In the genomic region with DNA sequence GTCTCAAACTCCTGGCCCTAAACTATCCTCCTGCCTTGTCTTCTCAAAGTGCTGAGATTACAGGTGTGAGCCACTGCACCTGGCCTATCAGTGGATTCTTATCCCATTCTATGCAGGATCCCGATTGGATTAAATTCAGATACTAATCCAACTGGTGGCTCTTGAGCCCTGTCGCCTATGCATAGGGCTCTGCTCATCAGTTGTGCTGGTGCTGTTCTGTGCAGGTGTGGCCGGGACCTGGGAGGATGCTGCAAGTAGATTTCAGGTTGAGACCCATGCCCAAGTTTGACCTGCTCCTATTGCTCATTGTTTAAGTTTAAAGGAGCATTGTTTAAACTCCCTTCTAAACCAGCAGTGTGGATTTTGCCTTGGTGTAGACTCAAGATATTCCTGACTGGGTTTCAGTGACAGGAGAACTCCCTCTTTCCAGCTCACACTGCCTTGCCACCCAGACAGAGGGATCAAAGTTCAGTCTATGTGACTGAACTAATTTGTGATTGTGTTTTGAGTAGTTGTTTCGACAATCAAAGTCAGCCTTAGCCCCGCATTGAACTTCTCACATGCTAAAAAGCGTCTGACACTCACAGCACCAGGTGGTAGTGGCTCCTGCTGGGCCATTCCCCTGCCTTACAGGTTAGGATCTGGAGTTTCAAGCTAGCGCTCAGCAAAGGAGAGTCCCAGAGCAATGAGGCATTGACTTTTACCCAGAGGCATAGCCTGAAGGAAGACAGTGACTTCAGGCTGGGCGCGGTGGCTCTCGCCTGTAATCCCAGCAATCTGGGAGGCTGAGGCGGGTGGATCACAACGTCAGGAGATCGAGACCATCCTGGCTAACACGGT, we compare ENCODE assay signal across 1 cellular context.
TF ChIP-seq lines count a peak whose summit lies in the region.

No MANE protein-coding gene starts in this region.

TF ChIP-seq in HCT116, 20 proteins besides CTCF, POLR2A, EP300 and RAD21 (continued from another document):
- TF ChIP-seq, protein P1, sequence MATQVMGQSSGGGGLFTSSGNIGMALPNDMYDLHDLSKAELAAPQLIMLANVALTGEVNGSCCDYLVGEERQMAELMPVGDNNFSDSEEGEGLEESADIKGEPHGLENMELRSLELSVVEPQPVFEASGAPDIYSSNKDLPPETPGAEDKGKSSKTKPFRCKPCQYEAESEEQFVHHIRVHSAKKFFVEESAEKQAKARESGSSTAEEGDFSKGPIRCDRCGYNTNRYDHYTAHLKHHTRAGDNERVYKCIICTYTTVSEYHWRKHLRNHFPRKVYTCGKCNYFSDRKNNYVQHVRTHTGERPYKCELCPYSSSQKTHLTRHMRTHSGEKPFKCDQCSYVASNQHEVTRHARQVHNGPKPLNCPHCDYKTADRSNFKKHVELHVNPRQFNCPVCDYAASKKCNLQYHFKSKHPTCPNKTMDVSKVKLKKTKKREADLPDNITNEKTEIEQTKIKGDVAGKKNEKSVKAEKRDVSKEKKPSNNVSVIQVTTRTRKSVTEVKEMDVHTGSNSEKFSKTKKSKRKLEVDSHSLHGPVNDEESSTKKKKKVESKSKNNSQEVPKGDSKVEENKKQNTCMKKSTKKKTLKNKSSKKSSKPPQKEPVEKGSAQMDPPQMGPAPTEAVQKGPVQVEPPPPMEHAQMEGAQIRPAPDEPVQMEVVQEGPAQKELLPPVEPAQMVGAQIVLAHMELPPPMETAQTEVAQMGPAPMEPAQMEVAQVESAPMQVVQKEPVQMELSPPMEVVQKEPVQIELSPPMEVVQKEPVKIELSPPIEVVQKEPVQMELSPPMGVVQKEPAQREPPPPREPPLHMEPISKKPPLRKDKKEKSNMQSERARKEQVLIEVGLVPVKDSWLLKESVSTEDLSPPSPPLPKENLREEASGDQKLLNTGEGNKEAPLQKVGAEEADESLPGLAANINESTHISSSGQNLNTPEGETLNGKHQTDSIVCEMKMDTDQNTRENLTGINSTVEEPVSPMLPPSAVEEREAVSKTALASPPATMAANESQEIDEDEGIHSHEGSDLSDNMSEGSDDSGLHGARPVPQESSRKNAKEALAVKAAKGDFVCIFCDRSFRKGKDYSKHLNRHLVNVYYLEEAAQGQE (IDR thresholded peaks at IDR 0.05; ENCODE audit: low read depth) = no peak
- no peak for TF ChIP-seq SRF (IDR thresholded peaks at IDR 0.05; ENCODE audit: low read depth)
- no peak for TF ChIP-seq JUND (IDR thresholded peaks at IDR 0.05)
- no peak for TF ChIP-seq EZH2phosphoT487 (IDR thresholded peaks at IDR 0.05; ENCODE audit: borderline replicate concordance)
- TF ChIP-seq, protein P2, sequence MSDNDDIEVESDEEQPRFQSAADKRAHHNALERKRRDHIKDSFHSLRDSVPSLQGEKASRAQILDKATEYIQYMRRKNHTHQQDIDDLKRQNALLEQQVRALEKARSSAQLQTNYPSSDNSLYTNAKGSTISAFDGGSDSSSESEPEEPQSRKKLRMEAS (IDR thresholded peaks at IDR 0.05) = no peak
- TF ChIP-seq CEBPB (IDR thresholded peaks at IDR 0.05; ENCODE audit: low read depth) = no peak
TF ChIP-seq in HCT116: peak in this region for 0.
